8 cellular contexts compared by ENCODE assay signal in genomic region chr2:101038455-101039255, GRCh38. TPM values are rescaled to one million over a fixed set of nuclear protein-coding genes. Genes with fewer than 3 reads are reported as not detected.
A peak's percentile ranks its signal among the peaks of the same experiment; 100 is the strongest.
DNase-seq lines count a peak whose midpoint lies in the region; ATAC-seq and TF ChIP-seq lines count a peak whose summit lies in the region.

No MANE protein-coding gene starts in this region.

- no peak overlapping the region for H3K27ac ChIP-seq in cardiac muscle cell
- no peak overlapping the region for H3K27ac ChIP-seq in OCI-LY7 (ENCODE audit: low read depth, low read length, poor library complexity, severe bottlenecking)
- H3K27ac ChIP-seq in esophagus muscularis mucosa (replicated peaks in 1 of 4), result no peak overlapping the region

- H3K36me3 ChIP-seq in cardiac muscle cell (peaks cover 9% of the 10 kb centered on the region), OCI-LY7 (ENCODE audit: insufficient read depth, low read length) (no peaks in the 10 kb centered on the region), esophagus muscularis mucosa (peaks cover 22 to 75% (median 60%) of the 10 kb centered on the region in 4 donors)

- H3K4me3 ChIP-seq in cardiac muscle cell, result no peak overlapping the region
- H3K4me3 ChIP-seq in OCI-LY7 (ENCODE audit: low read depth, low read length, poor library complexity, severe bottlenecking), result no peak overlapping the region
- H3K4me3 ChIP-seq in esophagus muscularis mucosa, result no peak overlapping the region

- DNase-seq in cardiac muscle cell (ENCODE audit: low read depth in 1 of 2, low spot score in 1 of 2) (peak in 1 of 2 donors; percentile 10), Right ventricle myocardium inferior (ENCODE audit: missing footprints) (no peak), OCI-LY7 (ENCODE audit: low spot score) (peak; percentile 11), esophagus muscularis mucosa (ENCODE audit: extremely low spot score) (no peak)
- peak; percentile 4 to 13 for DNase-seq in stimulated activated CD4-positive, alpha-beta T cell treated with anti-CD3 and anti-CD28 coated beads, Interleukin-4, amount 100 ng/mL, for 48 hours (ENCODE audit: low read depth in 2 of 2)

- TF ChIP-seq CTCF in cardiac muscle cell (IDR thresholded peaks at IDR 0.05; ENCODE audit: low read depth, low read length) (peak; percentile 41), OCI-LY7 (conservative IDR thresholded peaks at IDR 0.05; ENCODE audit: low read length) (peak; percentile 63), esophagus muscularis mucosa (IDR thresholded peaks at IDR 0.05) (peak; percentile 21 to 49 (median 48))

- H3K27me3 ChIP-seq in cardiac muscle cell (no peaks in the 10 kb centered on the region), esophagus muscularis mucosa (no peaks in the 10 kb centered on the region)

- H4K20me1 ChIP-seq in OCI-LY7 (ENCODE audit: insufficient read depth, low read length), result no peaks in the 10 kb centered on the region

- no peaks in the 10 kb centered on the region for H3K9me3 ChIP-seq in cardiac muscle cell (ENCODE audit: low read depth)
- H3K9me3 ChIP-seq in OCI-LY7 (ENCODE audit: low read length), result no peaks in the 10 kb centered on the region
- no peaks in the 10 kb centered on the region for H3K9me3 ChIP-seq in esophagus muscularis mucosa

- intact Hi-C loops in Right ventricle myocardium inferior (cut with DNase I) (loop anchor here (2.0 kb wide), 1 partner anchor 114 kb away; no protein-coding TSS in a partner anchor), OCI-LY7 (cut with micrococcal nuclease; ENCODE audit: unreplicated experiment) (no loop called here), esophagus muscularis mucosa (cut with DNase I) (loop anchor here (5.0 kb wide), 1 partner anchor 169 kb away; no protein-coding TSS in a partner anchor)

- CTCF ChIA-PET in OCI-LY7 (lab: Charles Lee; ENCODE audit: unreplicated experiment), result no interaction called here

- H3K4me2 ChIP-seq in OCI-LY7 (ENCODE audit: low read length), result no peak overlapping the region

- TF ChIP-seq POLR2A in esophagus muscularis mucosa (IDR thresholded peaks at IDR 0.05; ENCODE audit: low read depth), result no peak

- 0 out of 2 replicates have a peak overlapping the region, but pooled peaks have one; percentile 19 for H2AFZ ChIP-seq in OCI-LY7 (ENCODE audit: low read length)

- no peak for ATAC-seq in Right ventricle myocardium inferior
- no peak for ATAC-seq in GM18517 (IDR thresholded peaks at IDR 0.05; ENCODE audit: unreplicated experiment)
- ATAC-seq in GM21360 (IDR thresholded peaks at IDR 0.05; ENCODE audit: unreplicated experiment), result no peak
- no peak for ATAC-seq in HG03457 (IDR thresholded peaks at IDR 0.05; ENCODE audit: unreplicated experiment)

- POLR2A ChIA-PET in OCI-LY7 (lab: Charles Lee), result interaction anchor here (0.7 kb wide), 1 partner anchor 729 kb away, joined by 3 read pairs; no protein-coding TSS in a partner anchor

- H3K4me1 ChIP-seq in cardiac muscle cell (ENCODE audit: low read depth) (peaks cover 2% of the 10 kb centered on the region), OCI-LY7 (ENCODE audit: insufficient read depth, low read length, poor library complexity, severe bottlenecking) (no peaks in the 10 kb centered on the region), esophagus muscularis mucosa (no peaks in the 10 kb centered on the region)

- no peaks in the 10 kb centered on the region for H3K9me2 ChIP-seq in OCI-LY7 (ENCODE audit: insufficient read depth, low read length)

- 87% methylated on average over 13 of the region's 21 CpGs for WGBS in esophagus muscularis mucosa

- BruUV-seq in OCI-LY7 (replicated peaks; lab: Mats Ljungman, UMichigan), result no TSS peak

- H3K79me2 ChIP-seq in OCI-LY7 (ENCODE audit: insufficient read depth, low read depth, low read length), result no peaks in the 10 kb centered on the region

- no peak for TF ChIP-seq EP300 in esophagus muscularis mucosa (IDR thresholded peaks at IDR 0.05)

RNA-seq across cellular contexts. Expression of gene RPL31, which starts 36.6 kb away (rescaled TPM):
- total RNA-seq in cardiac muscle cell (458 and 1,156 TPM in 2 replicates), Right ventricle myocardium inferior (848 TPM), OCI-LY7 (2022) (1,220 and 1,348 TPM in 2 replicates), esophagus muscularis mucosa (1,000 to 10,000 TPM in 3 of 4 donors, 100 to 1,000 TPM in 1; 645 to 2,101 (median 1,206) TPM)
- polyA plus RNA-seq in cardiac muscle cell, result 1,385 and 1,508 TPM in 2 replicates
- total RNA-seq in OCI-LY7 (2014; rRNA removed; shearing (Covaris generic)), result 1,977 and 1,991 TPM in 2 replicates

Comparison
In these comparisons a context has a peak if more than half of its experiments do, and no peak if none do; other contexts are left out.
1. DNase-seq: peak in OCI-LY7 (single experiment) and stimulated activated CD4-positive, alpha-beta T cell treated with anti-CD3 and anti-CD28 coated beads, Interleukin-4, amount 100 ng/mL, for 48 hours (2 of 2); none in Right ventricle myocardium inferior (single experiment) and esophagus muscularis mucosa (single experiment).
2. Peak in every context shown above with its lines, with median percentiles within 50 percentile points of each other: CTCF ChIP-seq.